Comparison of ENCODE assay signal across 24 cellular contexts in the genomic region with DNA sequence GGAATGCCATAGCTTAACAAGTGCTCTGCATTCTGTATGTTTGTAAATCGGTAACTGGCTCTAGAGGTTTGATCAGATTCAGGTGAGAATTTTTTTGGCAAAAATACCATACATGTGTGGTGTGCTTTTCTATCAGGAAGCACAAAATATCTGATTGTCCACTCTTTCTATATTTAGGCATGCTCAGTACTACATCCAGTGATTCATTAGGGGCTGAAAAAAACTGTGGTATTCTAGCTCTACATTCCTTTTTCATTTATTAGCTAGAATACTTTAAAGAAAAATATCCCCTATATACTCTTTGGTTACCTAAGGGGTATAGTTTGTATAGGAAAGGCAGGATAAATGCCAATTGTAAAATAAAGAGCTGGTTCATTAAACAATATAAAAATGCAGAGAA. TPM values are rescaled to one million over a fixed set of nuclear protein-coding genes. Genes with fewer than 3 reads are reported as not detected.
"Had no signal": no experiment of that assay in that cellular context is flagged by ENCODE, and none has a peak within 500 bp of the region (broad histone marks: within the 10 kb centered on the region; RNA-seq: fewer than 3 reads in every experiment).

No MANE protein-coding gene starts in this region.

- H3K36me3 ChIP-seq: sigmoid colon, spleen, thoracic aorta, upper lobe of left lung, WERI-Rb-1 had no signal

- H3K4me1 Mint-ChIP-seq: activated naive CD4-positive, alpha-beta T cell treated with anti-CD3 and anti-CD28 coated beads, Interleukin-2, amount 50 U/mL, for 24 hours; nephron progenitor cell had no signal

- H3K4me3 ChIP-seq: hepatocyte, sigmoid colon, spleen, thoracic aorta, upper lobe of left lung had no signal

- H3K4me3 Mint-ChIP-seq: activated CD8-positive, alpha-beta T cell treated with anti-CD3 and anti-CD28 coated beads, Interleukin-2, amount 10 ng/mL, durations not matched to agents 7 days and 5 days; activated naive CD4-positive, alpha-beta T cell treated with anti-CD3 and anti-CD28 coated beads, Interleukin-2, amount 50 U/mL, for 24 hours; nephron progenitor cell had no signal

- ATAC-seq: activated CD8-positive, alpha-beta T cell treated with anti-CD3 and anti-CD28 coated beads, Interleukin-2, amount 10 ng/mL, durations not matched to agents 7 days and 5 days; left ventricle myocardium superior had no signal

- H3K4me2 ChIP-seq: hepatocyte had no signal

- H3K36me3 Mint-ChIP-seq: activated naive CD4-positive, alpha-beta T cell treated with anti-CD3 and anti-CD28 coated beads, Interleukin-2, amount 50 U/mL, for 24 hours had no signal

- H3K9me3 ChIP-seq: sigmoid colon, spleen, thoracic aorta, upper lobe of left lung had no signal

- H3K27me3 ChIP-seq: hepatocyte, upper lobe of left lung had no signal

- H2AFZ ChIP-seq: hepatocyte had no signal

- H3K27ac Mint-ChIP-seq: activated CD8-positive, alpha-beta T cell treated with anti-CD3 and anti-CD28 coated beads, Interleukin-2, amount 10 ng/mL, durations not matched to agents 7 days and 5 days; activated naive CD4-positive, alpha-beta T cell treated with anti-CD3 and anti-CD28 coated beads, Interleukin-2, amount 50 U/mL, for 24 hours; nephron progenitor cell had no signal

- H3K9me3 Mint-ChIP-seq: activated naive CD4-positive, alpha-beta T cell treated with anti-CD3 and anti-CD28 coated beads, Interleukin-2, amount 50 U/mL, for 24 hours; nephron progenitor cell had no signal

- H3K27ac ChIP-seq: hepatocyte, sigmoid colon, spleen, thoracic aorta, upper lobe of left lung, WERI-Rb-1 had no signal

- DNase-seq: activated CD4-positive, alpha-beta T cell treated with anti-CD3 and anti-CD28 coated beads, Interleukin-2, amount 50 U/mL, for 1 hour; activated CD4-positive, CD25-positive, alpha-beta regulatory T cell treated with anti-CD3 and anti-CD28 coated beads, Interleukin-2, amount 50 U/mL, for 72 hours; activated CD8-positive, alpha-beta T cell treated with anti-CD3 and anti-CD28 coated beads, Interleukin-2, amount 10 ng/mL, durations not matched to agents 7 days and 5 days; activated gamma-delta T cell treated with Interleukin-2 at 50 U/mL for 16 hours; anterior cingulate cortex; central memory CD4-positive, alpha-beta T cell; dermis blood vessel endothelial cell; effector CD8-positive, alpha-beta T cell; foreskin melanocyte; left ventricle myocardium superior; nephron progenitor cell; sigmoid colon; spleen; stimulated activated CD4-positive, alpha-beta T cell treated with anti-CD3 and anti-CD28 coated beads, Interleukin-4, amount 100 ng/mL, for 24 hours; stimulated activated naive CD4-positive, alpha-beta T cell treated with Interleukin-2 at 50 U/mL for 16 hours; upper lobe of left lung; WERI-Rb-1 had no signal

- H3K4me1 ChIP-seq: sigmoid colon, spleen, upper lobe of left lung had no signal

RNA-seq across cellular contexts. Expression of gene ELOVL2, which starts 10.6 kb away (rescaled TPM):
- total RNA-seq: activated CD8-positive, alpha-beta T cell treated with anti-CD3 and anti-CD28 coated beads, Interleukin-2, amount 10 ng/mL, durations not matched to agents 7 days and 5 days; mononuclear cell; spleen; T-helper 2 cell treated with Interferon-gamma antibody and Interleukin-4, amounts not matched to agents 100 ng/mL and 5 ng/mL, for 36 hours had no signal

RNA-seq across cellular contexts. Expression of gene ERVFRD-1, which starts 56.8 kb away (rescaled TPM):
- total RNA-seq: activated CD8-positive, alpha-beta T cell treated with anti-CD3 and anti-CD28 coated beads, Interleukin-2, amount 10 ng/mL, durations not matched to agents 7 days and 5 days; myocyte; renal cortical epithelial cell; thoracic aorta had no signal
- polyA plus RNA-seq: spleen had no signal
